In genomic region chr2:205692095-205692494, GRCh38 we compare ENCODE assay signal across 22 cellular contexts. TPM values are rescaled to one million over a fixed set of nuclear protein-coding genes. Genes with fewer than 3 reads are reported as not detected.
DNase-seq lines count a peak whose midpoint lies in the region; ATAC-seq and TF ChIP-seq lines count a peak whose summit lies in the region.
"Had no signal": no experiment of that assay in that cellular context is flagged by ENCODE, and none has a peak within 500 bp of the region (broad histone marks: within the 10 kb centered on the region; RNA-seq: fewer than 3 reads in every experiment).

No MANE protein-coding gene starts in this region.

- ATAC-seq in sciatic nerve = peak; percentile 33
- ATAC-seq in GM18870 (IDR thresholded peaks at IDR 0.05; ENCODE audit: unreplicated experiment) = no peak
- ATAC-seq: heart left ventricle, right lobe of liver had no signal

- no peaks in the 10 kb centered on the region for H3K36me3 ChIP-seq in BE2C
- H3K36me3 ChIP-seq: heart left ventricle, right lobe of liver had no signal

- H3K27me3 ChIP-seq in BE2C = no peaks in the 10 kb centered on the region
- H3K27me3 ChIP-seq: right lobe of liver had no signal

- intact Hi-C loops in sciatic nerve (cut with DNase I) = no loop called here

- peaks cover 6% of the 10 kb centered on the region for H3K4me1 ChIP-seq in BE2C

- no peaks in the 10 kb centered on the region for H3K9me3 ChIP-seq in BE2C
- H3K9me3 ChIP-seq: heart left ventricle, right lobe of liver had no signal

- TF ChIP-seq CTCF in AG10803 (conservative IDR thresholded peaks at IDR 0.05; ENCODE audit: low read length) (no peak), BE2C (IDR thresholded peaks at IDR 0.05; ENCODE audit: low read depth, low read length) (no peak)

- H3K4me3 ChIP-seq in AG10803 (ENCODE audit: low read length) (no peak overlapping the region; the same call in 1 of the 2 replicates), BE2C (ENCODE audit: low read depth, low read length) (no peak overlapping the region)
- H3K4me3 ChIP-seq: heart left ventricle, right lobe of liver had no signal

- DNase-seq in AG10803 (ENCODE audit: low read depth) (peak; percentile 85), RPMI7951 (ENCODE audit: low read depth) (peak; percentile 84), fibroblast of peridontal ligament (ENCODE audit: extremely low read depth) (peak; percentile 84), sciatic nerve (ENCODE audit: low spot score) (no peak), BE2C (no peak), NCI-H345 treated with DMSO at 0.1 percent for 48 hours (lab: John Stamatoyannopoulos, UW; ENCODE audit: unreplicated experiment) (no peak), NCI-H69 (lab: John Stamatoyannopoulos, UW) (no peak)
- DNase-seq: activated effector memory CD4-positive, alpha-beta T cell treated with anti-CD3 and anti-CD28 coated beads, Interleukin-2, amount 50 U/mL, for 16 hours; amygdala; CD4-positive, alpha-beta memory T cell; cerebellar nuclear complex; DMS79 treated with DMSO at 0.1 percent for 48 hours; heart left ventricle; islet precursor cell; Karpas-422; NCI-H1105 treated with DMSO at 0.1 percent for 48 hours; NCI-H2171 treated with DMSO at 0.1 percent for 48 hours; NK-92 treated with Interleukin-12 subunit alpha and Interleukin-12 subunit beta, amount 100 ng/mL, for 24 hours; right lobe of liver; stimulated activated CD4-positive, alpha-beta T cell treated with anti-CD3 and anti-CD28 coated beads, Interleukin-4, amount 100 ng/mL, for 24 hours; stimulated activated CD8-positive, alpha-beta memory T cell treated with anti-CD3 and anti-CD28 coated beads, Interleukin-4, amount 100 ng/mL, for 48 hours had no signal

RNA-seq across cellular contexts. Expression of gene NRP2, which starts 9.8 kb away (rescaled TPM):
- 57.7 and 73.5 TPM in 2 replicates for total RNA-seq in RPMI7951 (2014; rRNA removed; shearing (Covaris generic))
- total RNA-seq in sciatic nerve = 316 TPM
- 18.9 TPM for polyA plus RNA-seq in BE2C (2012; ENCODE audit: insufficient read depth, insufficient read length, low read depth)
- polyA plus RNA-seq: CD4-positive, alpha-beta memory T cell had no signal

Comparison
In these comparisons a context has a peak if more than half of its experiments do, and no peak if none do; other contexts are left out.
1. DNase-seq: peak in AG10803 (single experiment), RPMI7951 (single experiment) and fibroblast of peridontal ligament (single experiment); none in sciatic nerve (single experiment), BE2C (single experiment), NCI-H345 treated with DMSO at 0.1 percent for 48 hours (single experiment) and NCI-H69 (single experiment).